ENCODE assay signal across 13 cellular contexts in the genomic region with DNA sequence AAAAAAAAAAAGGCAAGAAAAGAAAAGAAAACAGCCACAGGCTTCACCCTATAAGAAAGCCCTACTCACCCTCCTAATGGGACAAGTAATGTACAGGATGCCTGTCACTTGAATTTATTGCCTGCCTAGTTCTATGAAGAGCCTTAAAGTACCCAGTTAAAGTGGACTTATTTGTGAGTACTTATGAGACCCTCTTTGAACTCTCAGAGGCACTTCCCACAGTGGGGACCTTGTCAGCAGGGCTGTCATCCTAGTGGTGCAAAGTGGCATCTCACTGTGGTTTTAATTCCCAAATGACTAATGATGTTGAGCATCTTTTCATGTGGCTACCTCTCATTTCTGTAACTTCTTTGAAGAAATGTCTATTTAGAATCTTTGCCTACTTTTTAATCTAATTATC. TPM values are rescaled to one million over a fixed set of nuclear protein-coding genes. Genes with fewer than 3 reads are reported as not detected.
A peak's percentile ranks its signal among the peaks of the same experiment; 100 is the strongest.
DNase-seq lines count a peak whose midpoint lies in the region; ATAC-seq, FAIRE-seq and TF ChIP-seq lines count a peak whose summit lies in the region.
"Had no signal": no experiment of that assay in that cellular context is flagged by ENCODE, and none has a peak within 500 bp of the region (broad histone marks: within the 10 kb centered on the region; RNA-seq: fewer than 3 reads in every experiment).

No MANE protein-coding gene starts in this region.

- H3K9me3 ChIP-seq in Loucy (ENCODE audit: insufficient read depth, low read depth, low read length) (no peaks in the 10 kb centered on the region), GM12878 (replicated peaks; ENCODE audit: control insufficient read depth, insufficient read depth, low read length) (no peaks in the 10 kb centered on the region), neural progenitor cell (ENCODE audit: low read depth) (no peaks in the 10 kb centered on the region), neuronal stem cell (replicated peaks in 1 of 2; ENCODE audit: control insufficient read depth in 2 of 2, insufficient read depth in 1 of 2, low read depth in 1 of 2, low read length in 2 of 2) (no peaks in the 10 kb centered on the region)
- H3K9me3 ChIP-seq: gastroesophageal sphincter, psoas muscle had no signal

- POLR2A ChIA-PET in activated CD8-positive, alpha-beta T cell treated with anti-CD3 and anti-CD28 coated beads, Interleukin-2, amount 10 ng/mL, durations not matched to agents 7 days and 5 days (lab: Charles Lee), result no interaction called here
- POLR2A ChIA-PET in activated CD8-positive, alpha-beta T cell treated with anti-CD3 and anti-CD28 coated beads for 36 hours (lab: Charles Lee), result no interaction called here
- POLR2A ChIA-PET in GM12878 (lab: Charles Lee), result no interaction called here

- no peak overlapping the region for H3K23ac ChIP-seq in neuronal stem cell (ENCODE audit: low read depth, low read length, poor library complexity)

- H3K27me3 Mint-ChIP-seq in activated CD8-positive, alpha-beta T cell treated with anti-CD3 and anti-CD28 coated beads, Interleukin-2, amount 10 ng/mL, durations not matched to agents 7 days and 5 days (ENCODE audit: low read depth), result peaks cover under 1% of the 10 kb centered on the region
- no peaks in the 10 kb centered on the region for H3K27me3 Mint-ChIP-seq in activated CD8-positive, alpha-beta T cell treated with anti-CD3 and anti-CD28 coated beads for 36 hours
- H3K27me3 Mint-ChIP-seq in neural progenitor cell (ENCODE audit: insufficient read depth, low read depth), result peaks cover 5% of the 10 kb centered on the region

- no peaks in the 10 kb centered on the region for H3K9me2 ChIP-seq in Loucy (replicated peaks; ENCODE audit: low read depth, low read length)

- H3K4me1 ChIP-seq in Loucy (ENCODE audit: insufficient read depth, low read length, poor library complexity, severe bottlenecking) (no peaks in the 10 kb centered on the region), GM12878 (ENCODE audit: control insufficient read depth, insufficient read depth, low read length) (no peaks in the 10 kb centered on the region), neural progenitor cell (peaks cover 3% of the 10 kb centered on the region), neuronal stem cell (ENCODE audit: control insufficient read depth in 2 of 2, insufficient read depth in 1 of 2, low read depth in 1 of 2, low read length in 2 of 2) (no peaks in the 10 kb centered on the region)
- H3K4me1 ChIP-seq: psoas muscle had no signal

- H3K4me2 ChIP-seq in Loucy (ENCODE audit: low read depth, low read length, poor library complexity, severe bottlenecking) (no peak overlapping the region), GM12878 (ENCODE audit: control insufficient read depth, insufficient read depth) (no peak overlapping the region), neural progenitor cell (no peak overlapping the region), neuronal stem cell (ENCODE audit: insufficient read depth, low read length, poor library complexity, severe bottlenecking) (no peak overlapping the region)

- CTCF ChIA-PET in activated CD8-positive, alpha-beta T cell treated with anti-CD3 and anti-CD28 coated beads, Interleukin-2, amount 10 ng/mL, durations not matched to agents 7 days and 5 days (lab: Charles Lee), result interaction anchor here (3.4 kb wide), 1 partner anchor 215 kb away, joined by 25 read pairs; no protein-coding TSS in a partner anchor
- CTCF ChIA-PET in activated CD8-positive, alpha-beta T cell treated with anti-CD3 and anti-CD28 coated beads for 36 hours (lab: Charles Lee), result interaction anchor here (0.6 to 6.5 kb wide), 6 partner anchors 15 to 377 kb away, joined by 3 to 70 read pairs (median 8); no protein-coding TSS in a partner anchor
- CTCF ChIA-PET in GM12878 (lab: Yijun Ruan, JAX), result interaction anchor here (1.1 to 4.7 kb wide), 5 partner anchors 15 to 449 kb away, joined by 3 to 47 read pairs (median 6); no protein-coding TSS in a partner anchor

- no peak for TF ChIP-seq EP300 in GM12878 (IDR thresholded peaks at IDR 0.05; ENCODE audit: borderline replicate concordance in 1 of 2, control insufficient read depth in 1 of 2, low read depth in 2 of 2, low read length in 2 of 2)

- H3K4me3 Mint-ChIP-seq in activated CD8-positive, alpha-beta T cell treated with anti-CD3 and anti-CD28 coated beads, Interleukin-2, amount 10 ng/mL, durations not matched to agents 7 days and 5 days, result no peak overlapping the region
- H3K4me3 Mint-ChIP-seq in activated CD8-positive, alpha-beta T cell treated with anti-CD3 and anti-CD28 coated beads for 36 hours, result no peak overlapping the region
- no peak overlapping the region for H3K4me3 Mint-ChIP-seq in neural progenitor cell

- intact Hi-C loops in activated CD8-positive, alpha-beta T cell treated with anti-CD3 and anti-CD28 coated beads for 36 hours (cut with micrococcal nuclease), result loop anchor here (5.0 kb wide), 1 partner anchor 102 kb away; no protein-coding TSS in a partner anchor
- intact Hi-C loops in GM12878 (cut with micrococcal nuclease; ENCODE audit: unreplicated experiment), result loop anchor here (2.0 to 5.0 kb wide), 2 partner anchors 377 to 449 kb away; no protein-coding TSS in a partner anchor

- TF ChIP-seq RAD21 in GM12878 (IDR thresholded peaks at IDR 0.05; ENCODE audit: insufficient read depth, low read depth, low read length), result no peak

- no peaks in the 10 kb centered on the region for H3K79me2 ChIP-seq in Loucy (ENCODE audit: insufficient read depth, low read length)
- no peaks in the 10 kb centered on the region for H3K79me2 ChIP-seq in GM12878 (ENCODE audit: control insufficient read depth, insufficient read depth, low read length)
- H3K79me2 ChIP-seq in neural progenitor cell (ENCODE audit: low read depth), result no peaks in the 10 kb centered on the region

- DNase-seq in activated CD8-positive, alpha-beta T cell treated with anti-CD3 and anti-CD28 coated beads, Interleukin-2, amount 10 ng/mL, durations not matched to agents 7 days and 5 days, result no peak
- DNase-seq in activated CD8-positive, alpha-beta T cell treated with anti-CD3 and anti-CD28 coated beads for 36 hours, result no peak
- no peak for DNase-seq in GM12878 (ENCODE audit: low read depth, low spot score)
- no peak for DNase-seq in neural progenitor cell (ENCODE audit: low spot score)
- no peak for DNase-seq in RCC 7860 (ENCODE audit: low spot score)
- no peak for DNase-seq in cerebellar cortex (ENCODE audit: low spot score)
- DNase-seq in neuronal stem cell (ENCODE audit: low spot score), result no peak
- DNase-seq: activated T-cell treated with anti-CD3 and anti-CD28 coated beads, Interleukin-2, amount 50 U/mL, for 1 hour; kidney; psoas muscle; stimulated activated CD8-positive, alpha-beta memory T cell treated with anti-CD3 and anti-CD28 coated beads, Interleukin-4, amount 100 ng/mL, for 48 hours had no signal

- no peak overlapping the region for H3K4ac ChIP-seq in neuronal stem cell (ENCODE audit: low read length)

- no peak overlapping the region for H4K91ac ChIP-seq in neuronal stem cell (ENCODE audit: low read depth, low read length, poor library complexity)

- H3F3A ChIP-seq in Loucy (ENCODE audit: low read depth) (no peaks in the 10 kb centered on the region), neural progenitor cell (ENCODE audit: low read depth) (no peaks in the 10 kb centered on the region)

- no peak overlapping the region for H2BK120ac ChIP-seq in neuronal stem cell (ENCODE audit: low read depth, low read length)

- TF ChIP-seq CTCF in activated CD8-positive, alpha-beta T cell treated with anti-CD3 and anti-CD28 coated beads for 36 hours (IDR thresholded peaks at IDR 0.05), result no peak
- TF ChIP-seq CTCF in Loucy (conservative IDR thresholded peaks at IDR 0.05; ENCODE audit: low read length) (peak; percentile 46), GM12878 (IDR thresholded peaks at IDR 0.05 in 2 of 3, conservative IDR thresholded peaks at IDR 0.05 in 1 of 3; ENCODE audit: control insufficient read depth in 2 of 3, extremely low read depth in 1 of 3, insufficient read depth in 1 of 3, low read depth in 3 of 3, low read length in 3 of 3) (no peak), neural progenitor cell (IDR thresholded peaks at IDR 0.05) (peak; percentile 35)

- RAD21 ChIA-PET in GM12878 (lab: Charles Lee; ENCODE audit: unreplicated experiment), result no interaction called here

- no peaks in the 10 kb centered on the region for H3K4me1 Mint-ChIP-seq in activated CD8-positive, alpha-beta T cell treated with anti-CD3 and anti-CD28 coated beads, Interleukin-2, amount 10 ng/mL, durations not matched to agents 7 days and 5 days (ENCODE audit: low read depth)
- no peaks in the 10 kb centered on the region for H3K4me1 Mint-ChIP-seq in activated CD8-positive, alpha-beta T cell treated with anti-CD3 and anti-CD28 coated beads for 36 hours (ENCODE audit: low read depth)
- peaks cover 7% of the 10 kb centered on the region for H3K4me1 Mint-ChIP-seq in neural progenitor cell

- no peak overlapping the region for H2BK5ac ChIP-seq in neuronal stem cell (ENCODE audit: low read length)

- H3K36me3 ChIP-seq in Loucy (ENCODE audit: insufficient read depth, low read length) (no peaks in the 10 kb centered on the region), GM12878 (ENCODE audit: control insufficient read depth in 2 of 2, insufficient read depth in 2 of 2, low read length in 1 of 2) (no peaks in the 10 kb centered on the region), neural progenitor cell (no peaks in the 10 kb centered on the region), neuronal stem cell (replicated peaks in 1 of 2; ENCODE audit: control insufficient read depth in 2 of 2, insufficient read depth in 2 of 2, low read length in 2 of 2) (no peaks in the 10 kb centered on the region)
- H3K36me3 ChIP-seq: gastroesophageal sphincter had no signal

- no peak overlapping the region for H3K27ac ChIP-seq in GM12878 (ENCODE audit: control insufficient read depth, insufficient read depth)
- H3K27ac ChIP-seq in neural progenitor cell, result no peak overlapping the region
- H3K27ac ChIP-seq in neuronal stem cell (replicated peaks; ENCODE audit: low read length), result no peak overlapping the region
- H3K27ac ChIP-seq: gastroesophageal sphincter, psoas muscle had no signal

- H3K9ac ChIP-seq in Loucy (ENCODE audit: low read depth, low read length, poor library complexity, severe bottlenecking) (no peak overlapping the region), GM12878 (ENCODE audit: control insufficient read depth, insufficient read depth, low read length) (no peak overlapping the region), neural progenitor cell (no peak overlapping the region), neuronal stem cell (ENCODE audit: low read depth, low read length, poor library complexity) (no peak overlapping the region)

- no peaks in the 10 kb centered on the region for H3K79me1 ChIP-seq in neuronal stem cell (ENCODE audit: low read depth, low read length)

- H2AFZ ChIP-seq in Loucy (ENCODE audit: low read length), result no peak overlapping the region
- no peak overlapping the region for H2AFZ ChIP-seq in GM12878 (ENCODE audit: control insufficient read depth, low read depth, low read length)
- no peak overlapping the region for H2AFZ ChIP-seq in neural progenitor cell (replicated peaks)
- no peak overlapping the region for H2AFZ ChIP-seq in neuronal stem cell (ENCODE audit: low read length)

- no peak overlapping the region for H3K14ac ChIP-seq in neuronal stem cell (ENCODE audit: low read length)

- in situ Hi-C loops in GM12878 (cut with MboI), result loop anchor here (5.0 to 10.0 kb wide), 2 partner anchors 222 to 449 kb away; no protein-coding TSS in a partner anchor

- H4K8ac ChIP-seq in neuronal stem cell (ENCODE audit: low read depth, low read length), result no peak overlapping the region

- H2BK12ac ChIP-seq in neuronal stem cell (ENCODE audit: low read length), result no peak overlapping the region

- no peak for TF ChIP-seq POLR2A in GM12878 (IDR thresholded peaks at IDR 0.05; ENCODE audit: low read depth, low read length)

- H3K27ac Mint-ChIP-seq in activated CD8-positive, alpha-beta T cell treated with anti-CD3 and anti-CD28 coated beads, Interleukin-2, amount 10 ng/mL, durations not matched to agents 7 days and 5 days, result no peak overlapping the region
- no peak overlapping the region for H3K27ac Mint-ChIP-seq in activated CD8-positive, alpha-beta T cell treated with anti-CD3 and anti-CD28 coated beads for 36 hours
- H3K27ac Mint-ChIP-seq in neural progenitor cell, result no peak overlapping the region

- FAIRE-seq in GM12878 (lab: Jason Lieb, UNC) (no peak), RCC 7860 (lab: Jason Lieb, UNC) (no peak)
- FAIRE-seq: kidney had no signal

- H3K27me3 ChIP-seq in Loucy (ENCODE audit: insufficient read depth, low read length, poor library complexity, severe bottlenecking) (no peaks in the 10 kb centered on the region), GM12878 (replicated peaks in 1 of 2; ENCODE audit: control insufficient read depth in 2 of 2, insufficient read depth in 2 of 2, low read length in 1 of 2) (no peaks in the 10 kb centered on the region), neural progenitor cell (no peaks in the 10 kb centered on the region), neuronal stem cell (ENCODE audit: control insufficient read depth in 3 of 3, insufficient read depth in 3 of 3, low read depth in 1 of 3, low read length in 3 of 3) (no peaks in the 10 kb centered on the region)
- H3K27me3 ChIP-seq: gastroesophageal sphincter had no signal

- SMC1A ChIA-PET in GM12878 (lab: Charles Lee; ENCODE audit: uncharacterized antibody, unreplicated experiment), result interaction anchor here (0.8 to 1.4 kb wide), 3 partner anchors 15 to 447 kb away, joined by 3 to 4 read pairs (median 3); no protein-coding TSS in a partner anchor

- H3K36me3 Mint-ChIP-seq in activated CD8-positive, alpha-beta T cell treated with anti-CD3 and anti-CD28 coated beads, Interleukin-2, amount 10 ng/mL, durations not matched to agents 7 days and 5 days (ENCODE audit: low read depth), result no peaks in the 10 kb centered on the region
- no peaks in the 10 kb centered on the region for H3K36me3 Mint-ChIP-seq in activated CD8-positive, alpha-beta T cell treated with anti-CD3 and anti-CD28 coated beads for 36 hours (ENCODE audit: low read depth)
- no peaks in the 10 kb centered on the region for H3K36me3 Mint-ChIP-seq in neural progenitor cell

- H3K4me3 ChIP-seq in Loucy (ENCODE audit: low read length, poor library complexity, severe bottlenecking) (no peak overlapping the region), GM12878 (no peak overlapping the region), neural progenitor cell (no peak overlapping the region), neuronal stem cell (ENCODE audit: low read length in 2 of 2) (no peak overlapping the region)
- H3K4me3 ChIP-seq: gastroesophageal sphincter, psoas muscle had no signal

- BruUV-seq in GM12878 (replicated peaks; lab: Mats Ljungman, UMichigan), result no TSS peak

- peak; percentile 27 for ATAC-seq in activated CD8-positive, alpha-beta T cell treated with anti-CD3 and anti-CD28 coated beads, Interleukin-2, amount 10 ng/mL, durations not matched to agents 7 days and 5 days
- no peak for ATAC-seq in activated CD8-positive, alpha-beta T cell treated with anti-CD3 and anti-CD28 coated beads for 36 hours
- peak; percentile 27; the same call in 1 of the 3 replicates for ATAC-seq in GM12878
- ATAC-seq: gastroesophageal sphincter, psoas muscle had no signal

- no peak overlapping the region for H2BK15ac ChIP-seq in neuronal stem cell (ENCODE audit: low read length)

- no peaks in the 10 kb centered on the region for H4K20me1 ChIP-seq in Loucy (ENCODE audit: insufficient read depth, low read length, poor library complexity, severe bottlenecking)
- no peaks in the 10 kb centered on the region for H4K20me1 ChIP-seq in GM12878 (ENCODE audit: control insufficient read depth, insufficient read depth)
- H4K20me1 ChIP-seq in neural progenitor cell (ENCODE audit: low read depth), result no peaks in the 10 kb centered on the region

- H3K9me3 Mint-ChIP-seq in activated CD8-positive, alpha-beta T cell treated with anti-CD3 and anti-CD28 coated beads, Interleukin-2, amount 10 ng/mL, durations not matched to agents 7 days and 5 days (ENCODE audit: insufficient read depth), result no peaks in the 10 kb centered on the region
- no peaks in the 10 kb centered on the region for H3K9me3 Mint-ChIP-seq in activated CD8-positive, alpha-beta T cell treated with anti-CD3 and anti-CD28 coated beads for 36 hours
- H3K9me3 Mint-ChIP-seq in neural progenitor cell, result no peaks in the 10 kb centered on the region

- no peak overlapping the region for H3K18ac ChIP-seq in neuronal stem cell (ENCODE audit: low read length)

- no peak overlapping the region for H2AK5ac ChIP-seq in neuronal stem cell (ENCODE audit: low read depth, low read length)

RNA-seq across cellular contexts. Expression of gene BARX2, which starts 41.8 kb away (rescaled TPM):
- not detected for total RNA-seq in activated CD8-positive, alpha-beta T cell treated with anti-CD3 and anti-CD28 coated beads, Interleukin-2, amount 10 ng/mL, durations not matched to agents 7 days and 5 days
- total RNA-seq in activated CD8-positive, alpha-beta T cell treated with anti-CD3 and anti-CD28 coated beads for 36 hours, result not detected
- not detected in 2 replicates for total RNA-seq in GM12878 (2013; cell fraction: nucleolus; rRNA removed)
- total RNA-seq in GM12878 (2014; rRNA removed) (not detected in 2 replicates), GM12878 (2014; rRNA removed; fragmentation: Illumina TruSeq; extraction: Trizol) (not detected in 2 replicates), GM12878 (2021) (not detected in 2 replicates), neural progenitor cell (ENCODE audit: low replicate concordance) (not detected in 2 replicates)
- not detected for polyA plus RNA-seq in GM12878 (2011; ENCODE audit: low read depth)
- polyA plus RNA-seq in GM12878 (2011; rRNA removed) (0.82 and 0.84 TPM in 2 replicates), GM12878 (2014; fragmentation: Illumina TruSeq; extraction: Trizol) (0.07 TPM in 1 of 2 replicates, not detected in the other), GM12878 (2014; fragmentation: Nextera tagmentation; extraction: Ambion mirVana) (not detected), GM12878 (2014; rRNA removed) (not detected in 2 replicates), GM12878 (2016; fragmentation: Nextera tagmentation; extraction: Ambion mirVana) (not detected)
- polyA plus RNA-seq in GM12878 (2011; cell fraction: cytosol; rRNA removed), result 0.62 and 0.82 TPM in 2 replicates
- polyA plus RNA-seq in GM12878 (2011; cell fraction: nucleus; rRNA removed), result 0.26 and 0.81 TPM in 2 replicates
- 0.07 and 0.11 TPM in 2 replicates for polyA plus RNA-seq in GM12878 (2012)
- polyA minus RNA-seq in GM12878 (2011; rRNA and poly(A)+ RNA removed), result 0.44 and 0.77 TPM in 2 replicates
- not detected in 2 replicates for polyA minus RNA-seq in GM12878 (2011; cell fraction: cytosol; rRNA and poly(A)+ RNA removed)
- 0.24 and 0.38 TPM in 2 replicates for polyA minus RNA-seq in GM12878 (2011; cell fraction: nucleus; rRNA and poly(A)+ RNA removed)
- polyA plus RNA-seq in neuronal stem cell (2013, experiment 1 of 2), result not detected
- polyA plus RNA-seq in neuronal stem cell (2013, experiment 2 of 2), result not detected
- polyA plus RNA-seq: psoas muscle had no signal

Comparison
In these comparisons a context has a peak if more than half of its experiments do, and no peak if none do; other contexts are left out.
1. CTCF ChIP-seq: peak in Loucy (single experiment) and neural progenitor cell (single experiment); none in activated CD8-positive, alpha-beta T cell treated with anti-CD3 and anti-CD28 coated beads for 36 hours (single experiment) and GM12878 (0 of 3).